Comparison of ENCODE assay signal across 1 cellular context in the genomic region with DNA sequence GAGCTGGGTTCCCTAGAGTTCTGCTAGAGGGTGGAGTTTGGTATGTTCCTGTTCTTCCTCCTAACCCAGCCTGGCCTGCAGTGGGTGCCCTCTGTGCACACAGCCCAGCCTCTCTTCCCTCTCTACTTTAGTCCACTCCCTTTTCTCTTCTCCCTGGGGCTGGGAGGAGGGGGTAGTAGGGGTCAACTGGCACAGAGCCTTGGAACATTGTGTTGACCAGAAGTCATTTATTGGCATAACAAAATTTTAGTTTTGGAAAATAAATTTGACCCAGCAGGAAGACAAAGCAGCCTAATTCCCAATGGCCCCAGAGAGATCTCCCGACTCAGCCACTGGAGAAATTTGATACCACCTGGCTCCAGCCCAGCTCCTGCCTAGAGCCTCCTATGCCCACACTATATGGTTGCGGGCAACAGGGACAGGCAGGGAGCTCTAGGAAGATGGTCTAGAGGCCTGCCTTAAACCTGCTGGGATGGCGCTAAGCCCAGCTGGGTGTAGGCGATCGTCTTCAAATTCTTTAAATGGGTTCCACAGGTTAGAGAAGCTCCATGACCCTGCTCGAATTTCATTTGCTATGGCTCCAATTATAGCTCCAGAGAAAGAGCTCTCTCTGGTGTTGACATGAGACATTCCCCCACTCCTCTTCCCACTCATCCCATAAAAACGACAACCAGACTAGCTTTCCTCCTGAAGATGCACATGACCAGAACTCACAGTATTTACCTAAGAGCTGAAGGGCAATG.
TF ChIP-seq lines count a peak whose summit lies in the region.

No MANE protein-coding gene starts in this region.

TF ChIP-seq in IMR-90, 13 proteins besides CTCF, POLR2A, EP300 and RAD21:
- TF ChIP-seq, protein P1, sequence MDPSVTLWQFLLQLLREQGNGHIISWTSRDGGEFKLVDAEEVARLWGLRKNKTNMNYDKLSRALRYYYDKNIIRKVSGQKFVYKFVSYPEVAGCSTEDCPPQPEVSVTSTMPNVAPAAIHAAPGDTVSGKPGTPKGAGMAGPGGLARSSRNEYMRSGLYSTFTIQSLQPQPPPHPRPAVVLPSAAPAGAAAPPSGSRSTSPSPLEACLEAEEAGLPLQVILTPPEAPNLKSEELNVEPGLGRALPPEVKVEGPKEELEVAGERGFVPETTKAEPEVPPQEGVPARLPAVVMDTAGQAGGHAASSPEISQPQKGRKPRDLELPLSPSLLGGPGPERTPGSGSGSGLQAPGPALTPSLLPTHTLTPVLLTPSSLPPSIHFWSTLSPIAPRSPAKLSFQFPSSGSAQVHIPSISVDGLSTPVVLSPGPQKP (IDR thresholded peaks at IDR 0.05; ENCODE audit: borderline replicate concordance, low read depth, low read length) = no peak
- no peak for TF ChIP-seq MXI1 (IDR thresholded peaks at IDR 0.05; ENCODE audit: borderline replicate concordance, low read depth, low read length)
- TF ChIP-seq FOS (IDR thresholded peaks at IDR 0.05; ENCODE audit: low read depth, low read length) = no peak
TF ChIP-seq in IMR-90: peak in this region for 0.
